In genomic region chr1:229258851-229259110, GRCh38 we compare ENCODE assay signal across 2 cellular contexts.
TF ChIP-seq lines count a peak whose summit lies in the region.

No MANE protein-coding gene starts in this region.

TF ChIP-seq in HCT116, 20 proteins besides CTCF, POLR2A, EP300 and RAD21:
- TF ChIP-seq TCF7L2 (IDR thresholded peaks at IDR 0.05; ENCODE audit: borderline replicate concordance, extremely low read depth, insufficient read depth, insufficient read length) (no peak), ZBTB33 (IDR thresholded peaks at IDR 0.05; ENCODE audit: extremely low read depth, insufficient replicate concordance, low read length) (no peak), ZNF274 (IDR thresholded peaks at IDR 0.05; ENCODE audit: low read depth, low read length) (no peak), JUND (IDR thresholded peaks at IDR 0.05) (no peak), ELF1 (IDR thresholded peaks at IDR 0.05; ENCODE audit: borderline replicate concordance, low read depth) (no peak), EZH2phosphoT487 (IDR thresholded peaks at IDR 0.05; ENCODE audit: borderline replicate concordance) (no peak), POLR2AphosphoS5 (IDR thresholded peaks at IDR 0.05; ENCODE audit: low read depth, low read length) (no peak), YY1 (IDR thresholded peaks at IDR 0.05; ENCODE audit: extremely low read depth, insufficient replicate concordance, low read depth, low read length) (no peak), ZFX (IDR thresholded peaks at IDR 0.05) (no peak), SP1 (IDR thresholded peaks at IDR 0.05; ENCODE audit: low read depth) (no peak), CBX3 (IDR thresholded peaks at IDR 0.05; ENCODE audit: low read depth) (no peak), SIN3A (IDR thresholded peaks at IDR 0.05; ENCODE audit: low read depth) (no peak)
- TF ChIP-seq, protein P1, sequence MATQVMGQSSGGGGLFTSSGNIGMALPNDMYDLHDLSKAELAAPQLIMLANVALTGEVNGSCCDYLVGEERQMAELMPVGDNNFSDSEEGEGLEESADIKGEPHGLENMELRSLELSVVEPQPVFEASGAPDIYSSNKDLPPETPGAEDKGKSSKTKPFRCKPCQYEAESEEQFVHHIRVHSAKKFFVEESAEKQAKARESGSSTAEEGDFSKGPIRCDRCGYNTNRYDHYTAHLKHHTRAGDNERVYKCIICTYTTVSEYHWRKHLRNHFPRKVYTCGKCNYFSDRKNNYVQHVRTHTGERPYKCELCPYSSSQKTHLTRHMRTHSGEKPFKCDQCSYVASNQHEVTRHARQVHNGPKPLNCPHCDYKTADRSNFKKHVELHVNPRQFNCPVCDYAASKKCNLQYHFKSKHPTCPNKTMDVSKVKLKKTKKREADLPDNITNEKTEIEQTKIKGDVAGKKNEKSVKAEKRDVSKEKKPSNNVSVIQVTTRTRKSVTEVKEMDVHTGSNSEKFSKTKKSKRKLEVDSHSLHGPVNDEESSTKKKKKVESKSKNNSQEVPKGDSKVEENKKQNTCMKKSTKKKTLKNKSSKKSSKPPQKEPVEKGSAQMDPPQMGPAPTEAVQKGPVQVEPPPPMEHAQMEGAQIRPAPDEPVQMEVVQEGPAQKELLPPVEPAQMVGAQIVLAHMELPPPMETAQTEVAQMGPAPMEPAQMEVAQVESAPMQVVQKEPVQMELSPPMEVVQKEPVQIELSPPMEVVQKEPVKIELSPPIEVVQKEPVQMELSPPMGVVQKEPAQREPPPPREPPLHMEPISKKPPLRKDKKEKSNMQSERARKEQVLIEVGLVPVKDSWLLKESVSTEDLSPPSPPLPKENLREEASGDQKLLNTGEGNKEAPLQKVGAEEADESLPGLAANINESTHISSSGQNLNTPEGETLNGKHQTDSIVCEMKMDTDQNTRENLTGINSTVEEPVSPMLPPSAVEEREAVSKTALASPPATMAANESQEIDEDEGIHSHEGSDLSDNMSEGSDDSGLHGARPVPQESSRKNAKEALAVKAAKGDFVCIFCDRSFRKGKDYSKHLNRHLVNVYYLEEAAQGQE (IDR thresholded peaks at IDR 0.05; ENCODE audit: low read depth) = no peak
- TF ChIP-seq, protein P2, sequence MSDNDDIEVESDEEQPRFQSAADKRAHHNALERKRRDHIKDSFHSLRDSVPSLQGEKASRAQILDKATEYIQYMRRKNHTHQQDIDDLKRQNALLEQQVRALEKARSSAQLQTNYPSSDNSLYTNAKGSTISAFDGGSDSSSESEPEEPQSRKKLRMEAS (IDR thresholded peaks at IDR 0.05) = no peak
- TF ChIP-seq, protein P3, sequence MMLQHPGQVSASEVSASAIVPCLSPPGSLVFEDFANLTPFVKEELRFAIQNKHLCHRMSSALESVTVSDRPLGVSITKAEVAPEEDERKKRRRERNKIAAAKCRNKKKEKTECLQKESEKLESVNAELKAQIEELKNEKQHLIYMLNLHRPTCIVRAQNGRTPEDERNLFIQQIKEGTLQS (IDR thresholded peaks at IDR 0.05) = no peak

TF ChIP-seq in H1, 55 proteins besides CTCF, POLR2A, EP300 and RAD21:
- TF ChIP-seq JUN (IDR thresholded peaks at IDR 0.05; ENCODE audit: low read depth, low read length) = no peak
- TF ChIP-seq, protein P4, sequence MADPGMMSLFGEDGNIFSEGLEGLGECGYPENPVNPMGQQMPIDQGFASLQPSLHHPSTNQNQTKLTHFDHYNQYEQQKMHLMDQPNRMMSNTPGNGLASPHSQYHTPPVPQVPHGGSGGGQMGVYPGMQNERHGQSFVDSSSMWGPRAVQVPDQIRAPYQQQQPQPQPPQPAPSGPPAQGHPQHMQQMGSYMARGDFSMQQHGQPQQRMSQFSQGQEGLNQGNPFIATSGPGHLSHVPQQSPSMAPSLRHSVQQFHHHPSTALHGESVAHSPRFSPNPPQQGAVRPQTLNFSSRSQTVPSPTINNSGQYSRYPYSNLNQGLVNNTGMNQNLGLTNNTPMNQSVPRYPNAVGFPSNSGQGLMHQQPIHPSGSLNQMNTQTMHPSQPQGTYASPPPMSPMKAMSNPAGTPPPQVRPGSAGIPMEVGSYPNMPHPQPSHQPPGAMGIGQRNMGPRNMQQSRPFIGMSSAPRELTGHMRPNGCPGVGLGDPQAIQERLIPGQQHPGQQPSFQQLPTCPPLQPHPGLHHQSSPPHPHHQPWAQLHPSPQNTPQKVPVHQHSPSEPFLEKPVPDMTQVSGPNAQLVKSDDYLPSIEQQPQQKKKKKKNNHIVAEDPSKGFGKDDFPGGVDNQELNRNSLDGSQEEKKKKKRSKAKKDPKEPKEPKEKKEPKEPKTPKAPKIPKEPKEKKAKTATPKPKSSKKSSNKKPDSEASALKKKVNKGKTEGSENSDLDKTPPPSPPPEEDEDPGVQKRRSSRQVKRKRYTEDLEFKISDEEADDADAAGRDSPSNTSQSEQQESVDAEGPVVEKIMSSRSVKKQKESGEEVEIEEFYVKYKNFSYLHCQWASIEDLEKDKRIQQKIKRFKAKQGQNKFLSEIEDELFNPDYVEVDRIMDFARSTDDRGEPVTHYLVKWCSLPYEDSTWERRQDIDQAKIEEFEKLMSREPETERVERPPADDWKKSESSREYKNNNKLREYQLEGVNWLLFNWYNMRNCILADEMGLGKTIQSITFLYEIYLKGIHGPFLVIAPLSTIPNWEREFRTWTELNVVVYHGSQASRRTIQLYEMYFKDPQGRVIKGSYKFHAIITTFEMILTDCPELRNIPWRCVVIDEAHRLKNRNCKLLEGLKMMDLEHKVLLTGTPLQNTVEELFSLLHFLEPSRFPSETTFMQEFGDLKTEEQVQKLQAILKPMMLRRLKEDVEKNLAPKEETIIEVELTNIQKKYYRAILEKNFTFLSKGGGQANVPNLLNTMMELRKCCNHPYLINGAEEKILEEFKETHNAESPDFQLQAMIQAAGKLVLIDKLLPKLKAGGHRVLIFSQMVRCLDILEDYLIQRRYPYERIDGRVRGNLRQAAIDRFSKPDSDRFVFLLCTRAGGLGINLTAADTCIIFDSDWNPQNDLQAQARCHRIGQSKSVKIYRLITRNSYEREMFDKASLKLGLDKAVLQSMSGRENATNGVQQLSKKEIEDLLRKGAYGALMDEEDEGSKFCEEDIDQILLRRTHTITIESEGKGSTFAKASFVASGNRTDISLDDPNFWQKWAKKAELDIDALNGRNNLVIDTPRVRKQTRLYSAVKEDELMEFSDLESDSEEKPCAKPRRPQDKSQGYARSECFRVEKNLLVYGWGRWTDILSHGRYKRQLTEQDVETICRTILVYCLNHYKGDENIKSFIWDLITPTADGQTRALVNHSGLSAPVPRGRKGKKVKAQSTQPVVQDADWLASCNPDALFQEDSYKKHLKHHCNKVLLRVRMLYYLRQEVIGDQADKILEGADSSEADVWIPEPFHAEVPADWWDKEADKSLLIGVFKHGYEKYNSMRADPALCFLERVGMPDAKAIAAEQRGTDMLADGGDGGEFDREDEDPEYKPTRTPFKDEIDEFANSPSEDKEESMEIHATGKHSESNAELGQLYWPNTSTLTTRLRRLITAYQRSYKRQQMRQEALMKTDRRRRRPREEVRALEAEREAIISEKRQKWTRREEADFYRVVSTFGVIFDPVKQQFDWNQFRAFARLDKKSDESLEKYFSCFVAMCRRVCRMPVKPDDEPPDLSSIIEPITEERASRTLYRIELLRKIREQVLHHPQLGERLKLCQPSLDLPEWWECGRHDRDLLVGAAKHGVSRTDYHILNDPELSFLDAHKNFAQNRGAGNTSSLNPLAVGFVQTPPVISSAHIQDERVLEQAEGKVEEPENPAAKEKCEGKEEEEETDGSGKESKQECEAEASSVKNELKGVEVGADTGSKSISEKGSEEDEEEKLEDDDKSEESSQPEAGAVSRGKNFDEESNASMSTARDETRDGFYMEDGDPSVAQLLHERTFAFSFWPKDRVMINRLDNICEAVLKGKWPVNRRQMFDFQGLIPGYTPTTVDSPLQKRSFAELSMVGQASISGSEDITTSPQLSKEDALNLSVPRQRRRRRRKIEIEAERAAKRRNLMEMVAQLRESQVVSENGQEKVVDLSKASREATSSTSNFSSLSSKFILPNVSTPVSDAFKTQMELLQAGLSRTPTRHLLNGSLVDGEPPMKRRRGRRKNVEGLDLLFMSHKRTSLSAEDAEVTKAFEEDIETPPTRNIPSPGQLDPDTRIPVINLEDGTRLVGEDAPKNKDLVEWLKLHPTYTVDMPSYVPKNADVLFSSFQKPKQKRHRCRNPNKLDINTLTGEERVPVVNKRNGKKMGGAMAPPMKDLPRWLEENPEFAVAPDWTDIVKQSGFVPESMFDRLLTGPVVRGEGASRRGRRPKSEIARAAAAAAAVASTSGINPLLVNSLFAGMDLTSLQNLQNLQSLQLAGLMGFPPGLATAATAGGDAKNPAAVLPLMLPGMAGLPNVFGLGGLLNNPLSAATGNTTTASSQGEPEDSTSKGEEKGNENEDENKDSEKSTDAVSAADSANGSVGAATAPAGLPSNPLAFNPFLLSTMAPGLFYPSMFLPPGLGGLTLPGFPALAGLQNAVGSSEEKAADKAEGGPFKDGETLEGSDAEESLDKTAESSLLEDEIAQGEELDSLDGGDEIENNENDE (IDR thresholded peaks at IDR 0.05; ENCODE audit: insufficient replicate concordance, low read length) = no peak
- TF ChIP-seq CBX8 (IDR thresholded peaks at IDR 0.05; ENCODE audit: borderline replicate concordance, low read depth, low read length) = no peak
- TF ChIP-seq KDM1A (IDR thresholded peaks at IDR 0.05; ENCODE audit: borderline replicate concordance, low read length) = no peak
- TF ChIP-seq FOSL1 (IDR thresholded peaks at IDR 0.05; ENCODE audit: insufficient read depth, low read depth, low read length) = no peak
- TF ChIP-seq TBP (IDR thresholded peaks at IDR 0.05; ENCODE audit: low read depth, low read length) = no peak
- TF ChIP-seq YY1 (IDR thresholded peaks at IDR 0.05; ENCODE audit: low read depth, low read length) = no peak
- TF ChIP-seq SRF (IDR thresholded peaks at IDR 0.05; ENCODE audit: low read depth, low read length) = no peak
- no peak for TF ChIP-seq RFX5 (IDR thresholded peaks at IDR 0.05; ENCODE audit: borderline replicate concordance, low read depth, low read length)
- no peak for TF ChIP-seq EZH2 (IDR thresholded peaks at IDR 0.05; ENCODE audit: low read depth, low read length, severe bottlenecking)
- no peak for TF ChIP-seq HDAC2 (IDR thresholded peaks at IDR 0.05; ENCODE audit: borderline replicate concordance in 1 of 2, low read depth in 2 of 2, low read length in 2 of 2)
- TF ChIP-seq NANOG (IDR thresholded peaks at IDR 0.05; ENCODE audit: insufficient read depth, low read depth, low read length, poor library complexity, severe bottlenecking) = no peak
- TF ChIP-seq BCL11A (IDR thresholded peaks at IDR 0.05; ENCODE audit: low read depth in 2 of 2, low read length in 2 of 2) = no peak
- TF ChIP-seq SIX5 (IDR thresholded peaks at IDR 0.05; ENCODE audit: low read depth, low read length) = no peak
- TF ChIP-seq EGR1 (IDR thresholded peaks at IDR 0.05; ENCODE audit: borderline replicate concordance, low read depth, low read length) = no peak
- TF ChIP-seq GABPA (IDR thresholded peaks at IDR 0.05; ENCODE audit: borderline replicate concordance, insufficient read depth, low read length) = no peak
TF ChIP-seq in H1: peak in this region for 0.
